Comparison of ENCODE assay signal across 29 cellular contexts in genomic region chr18:75618146-75618545, GRCh38.
"Had no signal": no experiment of that assay in that cellular context is flagged by ENCODE, and none has a peak within 500 bp of the region (broad histone marks: within the 10 kb centered on the region; RNA-seq: fewer than 3 reads in every experiment).

No MANE protein-coding gene starts in this region.

- H3K36me3 ChIP-seq: ascending aorta, breast epithelium, cardiac muscle cell, colonic mucosa, esophagus squamous epithelium had no signal

- H3K9me3 ChIP-seq: ascending aorta, breast epithelium, colonic mucosa, esophagus squamous epithelium had no signal

- H3K27ac ChIP-seq: ascending aorta, breast epithelium, cardiac muscle cell, colonic mucosa, epithelial cell of prostate, esophagus squamous epithelium, VCaP had no signal

- FAIRE-seq: endometrium, endothelial cell of umbilical vein, frontal cortex had no signal

- H3K4me1 ChIP-seq: ascending aorta, breast epithelium, colonic mucosa, esophagus squamous epithelium had no signal

- H3K4me3 ChIP-seq: ascending aorta, breast epithelium, cardiac muscle cell, colonic mucosa, esophagus squamous epithelium had no signal

- DNase-seq: activated CD4-positive, alpha-beta memory T cell treated with anti-CD3 and anti-CD28 coated beads for 36 hours; activated CD4-positive, alpha-beta T cell treated with anti-CD3 and anti-CD28 coated beads for 1 hour; activated CD4-positive, alpha-beta T cell treated with anti-CD3 and anti-CD28 coated beads for 4 hours; activated CD8-positive, alpha-beta memory T cell treated with anti-CD3 and anti-CD28 coated beads, Interleukin-2, amount 10 ng/mL, durations not matched to agents 7 days and 5 days; activated CD8-positive, alpha-beta memory T cell treated with anti-CD3 and anti-CD28 coated beads, Interleukin-2, amount 50 U/mL, for 4 hours; activated CD8-positive, alpha-beta T cell treated with anti-CD3 and anti-CD28 coated beads, Interleukin-2, amount 10 ng/mL, durations not matched to agents 7 days and 5 days; activated effector memory CD4-positive, alpha-beta T cell treated with anti-CD3 and anti-CD28 coated beads, Interleukin-2, amount 50 U/mL, for 16 hours; activated naive CD4-positive, alpha-beta T cell treated with anti-CD3 and anti-CD28 coated beads for 36 hours; activated naive CD8-positive, alpha-beta T cell treated with anti-CD3 and anti-CD28 coated beads for 36 hours; activated naive CD8-positive, alpha-beta T cell treated with anti-CD3 and anti-CD28 coated beads, Interleukin-2, amount 50 U/mL, for 24 hours; activated T-cell treated with anti-CD3 and anti-CD28 coated beads, Interleukin-2, amount 50 U/mL, for 1 hour; activated T-cell treated with anti-CD3 and anti-CD28 coated beads, Interleukin-2, amount 50 U/mL, for 48 hours; central memory CD4-positive, alpha-beta T cell; cerebellar nuclear complex; colonic mucosa; effector CD8-positive, alpha-beta T cell; esophagus squamous epithelium; head of caudate nucleus; T-helper 1 cell; T-helper 17 cell; T1000 had no signal

- H3K27me3 ChIP-seq: ascending aorta, breast epithelium, cardiac muscle cell, colonic mucosa, esophagus squamous epithelium had no signal
